28 cellular contexts compared by ENCODE assay signal in genomic region chr11:100353083-100353482, GRCh38.
"Had no signal": no experiment of that assay in that cellular context is flagged by ENCODE, and none has a peak within 500 bp of the region (broad histone marks: within the 10 kb centered on the region; RNA-seq: fewer than 3 reads in every experiment).

No MANE protein-coding gene starts in this region.

- H3K27ac ChIP-seq: ascending aorta, KMS-11, SJSA1 had no signal

- H3K36me3 Mint-ChIP-seq: activated naive CD4-positive, alpha-beta T cell treated with anti-CD3 and anti-CD28 coated beads, Interleukin-2, amount 50 U/mL, for 24 hours; activated naive CD8-positive, alpha-beta T cell treated with anti-CD3 and anti-CD28 coated beads, Interleukin-2, amount 10 ng/mL, durations not matched to agents 7 days and 5 days had no signal

- H3K4me1 ChIP-seq: ascending aorta, SJSA1 had no signal

- H3K9ac ChIP-seq: KMS-11, SK-N-SH had no signal

- H3K27me3 Mint-ChIP-seq: activated CD4-positive, alpha-beta T cell treated with anti-CD3 and anti-CD28 coated beads, Interleukin-2, amount 10 ng/mL, durations not matched to agents 24 days and 14 days; activated CD8-positive, alpha-beta T cell treated with anti-CD3 and anti-CD28 coated beads for 36 hours; activated naive CD4-positive, alpha-beta T cell treated with anti-CD3 and anti-CD28 coated beads, Interleukin-2, amount 50 U/mL, for 24 hours; activated naive CD8-positive, alpha-beta T cell treated with anti-CD3 and anti-CD28 coated beads, Interleukin-2, amount 10 ng/mL, durations not matched to agents 7 days and 5 days; activated T-cell treated with anti-CD3 and anti-CD28 coated beads, Interleukin-2, amount 50 U/mL, for 24 hours had no signal

- H3K27ac Mint-ChIP-seq: activated CD4-positive, alpha-beta T cell treated with anti-CD3 and anti-CD28 coated beads, Interleukin-2, amount 10 ng/mL, durations not matched to agents 24 days and 14 days; activated CD8-positive, alpha-beta T cell treated with anti-CD3 and anti-CD28 coated beads for 36 hours; activated naive CD4-positive, alpha-beta T cell treated with anti-CD3 and anti-CD28 coated beads, Interleukin-2, amount 50 U/mL, for 24 hours; activated naive CD8-positive, alpha-beta T cell treated with anti-CD3 and anti-CD28 coated beads, Interleukin-2, amount 10 ng/mL, durations not matched to agents 7 days and 5 days; activated T-cell treated with anti-CD3 and anti-CD28 coated beads, Interleukin-2, amount 50 U/mL, for 24 hours; activated T-helper 2 cell treated with anti-CD3 and anti-CD28 coated beads, Interferon-gamma antibody, Interleukin-2, Interleukin-4, amounts not matched to agents 10 μg/mL and 5 μg/mL and 100 μg/mL, durations not matched to agents 14 hours and 24 hours and 36 hours; T-helper 1 cell treated with Interleukin-12 subunit alpha and Interleukin-12 subunit beta and Interleukin-4 antibody, amounts not matched to agents 30 μg/mL and 1 μg/mL, for 36 hours; T-helper 2 cell treated with Interferon-gamma antibody and Interleukin-4, amounts not matched to agents 5 μg/mL and 100 μg/mL, for 36 hours had no signal

- H3K27me3 ChIP-seq: ascending aorta, SJSA1 had no signal

- H3K9me2 ChIP-seq: SK-N-SH had no signal

- H3K4me3 ChIP-seq: ascending aorta, SJSA1 had no signal

- H3K4me3 Mint-ChIP-seq: activated CD4-positive, alpha-beta T cell treated with anti-CD3 and anti-CD28 coated beads, Interleukin-2, amount 10 ng/mL, durations not matched to agents 24 days and 14 days; activated CD8-positive, alpha-beta T cell treated with anti-CD3 and anti-CD28 coated beads for 36 hours; activated naive CD4-positive, alpha-beta T cell treated with anti-CD3 and anti-CD28 coated beads, Interleukin-2, amount 50 U/mL, for 24 hours; activated naive CD8-positive, alpha-beta T cell treated with anti-CD3 and anti-CD28 coated beads, Interleukin-2, amount 10 ng/mL, durations not matched to agents 7 days and 5 days; activated T-cell treated with anti-CD3 and anti-CD28 coated beads, Interleukin-2, amount 50 U/mL, for 24 hours; T-helper 1 cell treated with Interleukin-12 subunit alpha and Interleukin-12 subunit beta and Interleukin-4 antibody, amounts not matched to agents 30 μg/mL and 1 μg/mL, for 36 hours; T-helper 2 cell treated with Interferon-gamma antibody and Interleukin-4, amounts not matched to agents 5 μg/mL and 100 μg/mL, for 36 hours had no signal

- H3K36me3 ChIP-seq: ascending aorta, SJSA1 had no signal

- H3K9me3 Mint-ChIP-seq: activated CD4-positive, alpha-beta T cell treated with anti-CD3 and anti-CD28 coated beads, Interleukin-2, amount 10 ng/mL, durations not matched to agents 24 days and 14 days; activated CD8-positive, alpha-beta T cell treated with anti-CD3 and anti-CD28 coated beads for 36 hours; T-helper 1 cell treated with Interleukin-12 subunit alpha and Interleukin-12 subunit beta and Interleukin-4 antibody, amounts not matched to agents 30 μg/mL and 1 μg/mL, for 36 hours had no signal

- H3K4me2 ChIP-seq: KMS-11, SK-N-SH had no signal

- H3K4me1 Mint-ChIP-seq: activated CD4-positive, alpha-beta T cell treated with anti-CD3 and anti-CD28 coated beads, Interleukin-2, amount 10 ng/mL, durations not matched to agents 24 days and 14 days; activated naive CD4-positive, alpha-beta T cell treated with anti-CD3 and anti-CD28 coated beads, Interleukin-2, amount 50 U/mL, for 24 hours; activated naive CD8-positive, alpha-beta T cell treated with anti-CD3 and anti-CD28 coated beads, Interleukin-2, amount 10 ng/mL, durations not matched to agents 7 days and 5 days had no signal

- DNase-seq: activated CD4-positive, alpha-beta T cell treated with anti-CD3 and anti-CD28 coated beads, Interleukin-2, amount 10 ng/mL, durations not matched to agents 24 days and 14 days; activated CD4-positive, alpha-beta T cell treated with anti-CD3 and anti-CD28 coated beads, Interleukin-2, amount 50 U/mL, for 4 hours; activated CD8-positive, alpha-beta T cell treated with anti-CD3 and anti-CD28 coated beads for 36 hours; activated gamma-delta T cell; activated naive CD4-positive, alpha-beta T cell treated with Interleukin-2 at 50 U/mL for 16 hours; activated naive CD8-positive, alpha-beta T cell treated with anti-CD3 and anti-CD28 coated beads, Interleukin-2, amount 10 ng/mL, durations not matched to agents 7 days and 5 days; activated T-cell treated with anti-CD3 and anti-CD28 coated beads, Interleukin-2, amount 50 U/mL, for 24 hours; amygdala; NCI-H1048; NCI-H1105 treated with DMSO at 0.1 percent for 48 hours; NCI-H1436; NCI-H1694; NCI-H1930; NCI-H2081 treated with DMSO at 0.1 percent for 48 hours; NCI-H345; NCI-H526; NCI-H748 treated with DMSO at 0.1 percent for 48 hours; OCI-M1; SHP77 treated with DMSO at 0.1 percent for 48 hours; SK-N-SH had no signal

- FAIRE-seq: TTC549 had no signal

- H3K9me3 ChIP-seq: ascending aorta, SJSA1, SK-N-SH had no signal
